ENCODE assay signal across 32 cellular contexts in genomic region chr6:113508249-113508648, GRCh38.
"Had no signal": no experiment of that assay in that cellular context is flagged by ENCODE, and none has a peak within 500 bp of the region (broad histone marks: within the 10 kb centered on the region; RNA-seq: fewer than 3 reads in every experiment).

No MANE protein-coding gene starts in this region.

- H3K4me1 ChIP-seq: ascending aorta had no signal

- H3K27ac ChIP-seq: ascending aorta, cardiac muscle cell, VCaP had no signal

- H3K36me3 ChIP-seq: ascending aorta, cardiac muscle cell had no signal

- H3K27me3 ChIP-seq: ascending aorta had no signal

- H3K4me3 ChIP-seq: ascending aorta, cardiac muscle cell had no signal

- FAIRE-seq: TTC549 had no signal

- H3K9me3 ChIP-seq: ascending aorta had no signal

- ATAC-seq: activated CD8-positive, alpha-beta T cell treated with anti-CD3 and anti-CD28 coated beads for 36 hours; activated naive CD4-positive, alpha-beta T cell treated with anti-CD3 and anti-CD28 coated beads, Interleukin-2, amount 50 U/mL, for 72 hours; activated T-cell treated with anti-CD3 and anti-CD28 coated beads, Interleukin-2, amount 50 U/mL, for 4 hours; activated T-cell treated with anti-CD3 and anti-CD28 coated beads, Interleukin-2, amount 50 U/mL, for 72 hours; activated T-helper 17 cell treated with anti-CD3 and anti-CD28 coated beads, Interleukin-2, amount 50 U/mL, for 72 hours had no signal

- DNase-seq: activated B cell treated with CpG ODN at 0.5 μM for 24 hours; activated CD4-positive, alpha-beta memory T cell treated with anti-CD3 and anti-CD28 coated beads for 36 hours; activated CD4-positive, alpha-beta T cell treated with anti-CD3 and anti-CD28 coated beads for 4 hours; activated CD4-positive, alpha-beta T cell treated with anti-CD3 and anti-CD28 coated beads, Interleukin-2, amount 10 ng/mL, durations not matched to agents 24 days and 14 days; activated CD4-positive, alpha-beta T cell treated with anti-CD3 and anti-CD28 coated beads, Interleukin-2, amount 50 U/mL, for 1 hour; activated CD4-positive, alpha-beta T cell treated with anti-CD3 and anti-CD28 coated beads, Interleukin-2, amount 50 U/mL, for 4 hours; activated CD4-positive, CD25-positive, alpha-beta regulatory T cell treated with anti-CD3 and anti-CD28 coated beads, Interleukin-2, amount 50 U/mL, for 72 hours; activated CD8-positive, alpha-beta memory T cell treated with anti-CD3 and anti-CD28 coated beads, Interleukin-2, amount 50 U/mL, for 4 hours; activated CD8-positive, alpha-beta T cell treated with anti-CD3 and anti-CD28 coated beads for 36 hours; activated effector memory CD4-positive, alpha-beta T cell treated with anti-CD3 and anti-CD28 coated beads, Interleukin-2, amount 50 U/mL, for 16 hours; activated gamma-delta T cell treated with Interleukin-2 at 50 U/mL for 16 hours; activated naive CD4-positive, alpha-beta T cell; activated naive CD4-positive, alpha-beta T cell treated with anti-CD3 and anti-CD28 coated beads for 36 hours; activated naive CD4-positive, alpha-beta T cell treated with anti-CD3 and anti-CD28 coated beads, Interleukin-2, amount 50 U/mL, for 16 hours; activated naive CD8-positive, alpha-beta T cell treated with anti-CD3 and anti-CD28 coated beads for 36 hours; activated T-cell treated with anti-CD3 and anti-CD28 coated beads for 4 hours; activated T-cell treated with anti-CD3 and anti-CD28 coated beads, Interleukin-2, amount 50 U/mL, for 1 hour; activated T-cell treated with anti-CD3 and anti-CD28 coated beads, Interleukin-2, amount 50 U/mL, for 4 hours; activated T-cell treated with anti-CD3 and anti-CD28 coated beads, Interleukin-2, amount 50 U/mL, for 72 hours; amygdala; anterior cingulate cortex; caudate nucleus; cerebellar nuclear complex; T-helper 1 cell; T-helper 2 cell; T-helper 9 cell had no signal
